22 cellular contexts compared by ENCODE assay signal in the genomic region with DNA sequence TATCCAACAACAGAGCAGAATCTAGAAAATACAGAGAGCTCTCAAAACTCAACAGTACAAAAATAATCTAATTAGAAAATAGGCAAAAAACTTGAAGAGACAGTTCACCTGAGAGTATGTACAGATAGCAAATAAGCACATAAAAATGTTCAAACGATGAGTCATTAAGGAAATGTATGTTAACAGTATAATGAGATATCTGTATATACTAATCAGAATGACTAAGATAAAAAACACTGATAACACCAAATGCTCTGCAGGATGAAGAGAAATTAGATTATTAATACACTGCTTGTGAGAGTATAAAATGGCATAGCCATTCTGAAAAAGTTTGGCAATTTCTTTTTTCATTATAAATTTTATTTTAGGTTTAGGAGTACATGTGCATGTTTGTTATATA.
DNase-seq lines count a peak whose midpoint lies in the region; ATAC-seq, FAIRE-seq and TF ChIP-seq lines count a peak whose summit lies in the region.
"Had no signal": no experiment of that assay in that cellular context is flagged by ENCODE, and none has a peak within 500 bp of the region (broad histone marks: within the 10 kb centered on the region; RNA-seq: fewer than 3 reads in every experiment).

No MANE protein-coding gene starts in this region.

- no peak for FAIRE-seq in A549 (lab: Jason Lieb, UNC)
- no peak for FAIRE-seq in endothelial cell of umbilical vein (lab: Jason Lieb, UNC)
- FAIRE-seq: GM12878, GM19239, H54 had no signal

- TF ChIP-seq RAD21 in A549 (conservative IDR thresholded peaks at IDR 0.05 in 1 of 2, IDR thresholded peaks at IDR 0.05 in 1 of 2) = no peak

- H3K9me3 ChIP-seq in A549 = 0 out of 3 replicates have a peak, but pooled peaks cover 4% of the 10 kb centered on the region
- no peaks in the 10 kb centered on the region for H3K9me3 ChIP-seq in endothelial cell of umbilical vein (replicated peaks; ENCODE audit: control insufficient read depth, insufficient read depth, low read length)
- no peaks in the 10 kb centered on the region for H3K9me3 ChIP-seq in Peyer's patch
- H3K9me3 ChIP-seq: HAP-1 had no signal

- H3K27me3 ChIP-seq in endothelial cell of umbilical vein (ENCODE audit: control insufficient read depth in 2 of 2, insufficient read depth in 2 of 2, low read length in 2 of 2) = no peaks in the 10 kb centered on the region
- no peaks in the 10 kb centered on the region for H3K27me3 ChIP-seq in Peyer's patch

- H4K20me1 ChIP-seq in endothelial cell of umbilical vein (replicated peaks; ENCODE audit: control insufficient read depth, extremely low read depth, insufficient read depth, low read length) = no peaks in the 10 kb centered on the region

- TF ChIP-seq EP300 in A549 (IDR thresholded peaks at IDR 0.05) = no peak

- no peak overlapping the region for H3K4me3 ChIP-seq in A549
- no peak overlapping the region for H3K4me3 ChIP-seq in endothelial cell of umbilical vein (replicated peaks in 1 of 3; ENCODE audit: insufficient read depth in 1 of 3, low read depth in 1 of 3, low read length in 3 of 3)
- no peak overlapping the region for H3K4me3 ChIP-seq in Peyer's patch
- H3K4me3 ChIP-seq: GM12878, HAP-1 had no signal

- H3K9me1 ChIP-seq in endothelial cell of umbilical vein (replicated peaks; ENCODE audit: control insufficient read depth, extremely low read depth, insufficient read depth, low read length) = no peaks in the 10 kb centered on the region

- no TSS peak for BruUV-seq in endothelial cell of umbilical vein (replicated peaks; lab: Mats Ljungman, UMichigan)

- no peak overlapping the region for H2AFZ ChIP-seq in endothelial cell of umbilical vein (ENCODE audit: low read depth, low read length)

- H3K79me2 ChIP-seq in endothelial cell of umbilical vein (ENCODE audit: control insufficient read depth, insufficient read depth, low read length) = no peaks in the 10 kb centered on the region

- H3K27ac ChIP-seq in A549 = no peak overlapping the region
- H3K27ac ChIP-seq in RWPE1 = no peak overlapping the region
- H3K27ac ChIP-seq in endothelial cell of umbilical vein (ENCODE audit: insufficient read depth, low read depth, low read length) = no peak overlapping the region
- no peak overlapping the region for H3K27ac ChIP-seq in Peyer's patch

- H3K4me1 ChIP-seq in A549 = peaks cover 6% of the 10 kb centered on the region; the same call in 1 of the 3 replicates
- H3K4me1 ChIP-seq in endothelial cell of umbilical vein (ENCODE audit: control insufficient read depth, extremely low read depth, insufficient read depth, low read length) = peaks cover 7% of the 10 kb centered on the region
- no peaks in the 10 kb centered on the region for H3K4me1 ChIP-seq in Peyer's patch
- H3K4me1 ChIP-seq: HAP-1 had no signal

- TF ChIP-seq CTCF in A549 (IDR thresholded peaks at IDR 0.05) (no peak), RWPE1 (conservative IDR thresholded peaks at IDR 0.05; ENCODE audit: low read depth) (no peak), endothelial cell of umbilical vein (IDR thresholded peaks at IDR 0.05; ENCODE audit: extremely low read depth in 1 of 2, insufficient read depth in 1 of 2, low read depth in 1 of 2, low read length in 2 of 2) (no peak), Peyer's patch (IDR thresholded peaks at IDR 0.05) (no peak)

- no peaks in the 10 kb centered on the region for H3K36me3 ChIP-seq in endothelial cell of umbilical vein (ENCODE audit: control insufficient read depth in 2 of 2, extremely low read depth in 1 of 2, insufficient read depth in 2 of 2, low read length in 2 of 2)
- H3K36me3 ChIP-seq in Peyer's patch = no peaks in the 10 kb centered on the region
- H3K36me3 ChIP-seq: HAP-1 had no signal

- H3K4me2 ChIP-seq in A549 (0 out of 3 replicates have a peak overlapping the region, but pooled peaks have one; percentile 8), endothelial cell of umbilical vein (ENCODE audit: insufficient read depth, low read length) (peak overlapping the region; percentile 31)

- 3% methylated on average over 1 of the region's 1 CpG for WGBS in A549 (ENCODE audit: missing lambda C conversion rate)

- dilution Hi-C loops in endothelial cell of umbilical vein (cut with MboI; ENCODE audit: extremely low pct_ligation_motif_present, low sequenced_read_pairs) = no loop called here

- CTCF ChIA-PET in A549 (lab: Yijun Ruan, JAX) (no interaction called here), RWPE1 (lab: Yijun Ruan, JAX) (no interaction called here), endothelial cell of umbilical vein (lab: Charles Lee) (interaction anchor here (0.6 to 1.1 kb wide), 4 partner anchors 10 to 130 kb away, joined by 3 to 5 read pairs (median 3); no protein-coding TSS in a partner anchor)

- TF ChIP-seq POLR2A in A549 (IDR thresholded peaks at IDR 0.05; ENCODE audit: low read length) (no peak), endothelial cell of umbilical vein (IDR thresholded peaks at IDR 0.05; ENCODE audit: low read depth, low read length) (no peak), Peyer's patch (IDR thresholded peaks at IDR 0.05) (no peak)

- no peak for DNase-seq in A549 (ENCODE audit: low read depth in 1 of 2, low spot score in 1 of 2)
- DNase-seq in LoVo (ENCODE audit: low spot score) = peak; percentile 30
- DNase-seq in RWPE1 (ENCODE audit: low spot score) = peak; percentile 1
- DNase-seq in endothelial cell of umbilical vein (ENCODE audit: low read depth, low spot score) = no peak
- no peak for DNase-seq in Peyer's patch
- DNase-seq in T1000 (lab: John Stamatoyannopoulos, UW) = no peak
- DNase-seq in Kasumi-1 (lab: John Stamatoyannopoulos, UW) = no peak
- DNase-seq in DMS53 treated with DMSO at 0.1 percent for 48 hours (lab: John Stamatoyannopoulos, UW; ENCODE audit: unreplicated experiment) = no peak
- DNase-seq: 8988T; C1 segment of cervical spinal cord; Calu3; CD4-positive, alpha-beta memory T cell; COR-L47; DMS53; DND-41; GDM1; GOT3; HFFc6 had no signal

- intact Hi-C loops in endothelial cell of umbilical vein (cut with micrococcal nuclease) = no loop called here

- ATAC-seq in A549 = no peak
- ATAC-seq: GM12878 had no signal

- H3K9ac ChIP-seq in endothelial cell of umbilical vein (replicated peaks; ENCODE audit: extremely low read depth, insufficient read depth, low read length) = no peak overlapping the region

- POLR2A ChIA-PET in A549 (lab: Yijun Ruan, JAX) = no interaction called here
- POLR2A ChIA-PET in RWPE1 (lab: Yijun Ruan, JAX; ENCODE audit: low non-redundant PET) = no interaction called here
- POLR2A ChIA-PET in endothelial cell of umbilical vein (lab: Charles Lee) = no interaction called here

TF ChIP-seq in A549, 52 proteins besides CTCF, POLR2A, EP300 and RAD21:
- TF ChIP-seq, protein P1, sequence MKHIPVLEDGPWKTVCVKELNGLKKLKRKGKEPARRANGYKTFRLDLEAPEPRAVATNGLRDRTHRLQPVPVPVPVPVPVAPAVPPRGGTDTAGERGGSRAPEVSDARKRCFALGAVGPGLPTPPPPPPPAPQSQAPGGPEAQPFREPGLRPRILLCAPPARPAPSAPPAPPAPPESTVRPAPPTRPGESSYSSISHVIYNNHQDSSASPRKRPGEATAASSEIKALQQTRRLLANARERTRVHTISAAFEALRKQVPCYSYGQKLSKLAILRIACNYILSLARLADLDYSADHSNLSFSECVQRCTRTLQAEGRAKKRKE (CRISPR knock-in tag; IDR thresholded peaks at IDR 0.05; ENCODE audit: low read depth) = no peak
- TF ChIP-seq FOSL2 (IDR thresholded peaks at IDR 0.05) (no peak), FOSL2 (CRISPR knock-in tag; IDR thresholded peaks at IDR 0.05) (peak; percentile 47)

TF ChIP-seq in endothelial cell of umbilical vein, 7 proteins besides CTCF, POLR2A, EP300 and RAD21:
- no peak for TF ChIP-seq JUN (IDR thresholded peaks at IDR 0.05; ENCODE audit: borderline replicate concordance, insufficient read depth, insufficient read length, low read depth)
- TF ChIP-seq GATA2 (IDR thresholded peaks at IDR 0.05; ENCODE audit: insufficient read depth, insufficient read length, low read depth, low read length) = peak; percentile 78
- peak; percentile 13 for TF ChIP-seq FOS (IDR thresholded peaks at IDR 0.05; ENCODE audit: borderline replicate concordance, insufficient read depth, low read length)

Comparison
In these comparisons a context has a peak if more than half of its experiments do, and no peak if none do; other contexts are left out.
1. DNase-seq: peak in LoVo (single experiment) and RWPE1 (single experiment); none in A549 (0 of 2), endothelial cell of umbilical vein (single experiment), Peyer's patch (0 of 3), T1000 (single experiment), Kasumi-1 (0 of 2) and DMS53 treated with DMSO at 0.1 percent for 48 hours (single experiment).